17 cellular contexts compared by ENCODE assay signal in genomic region chr6:72206606-72207005, GRCh38.
"Had no signal": no experiment of that assay in that cellular context is flagged by ENCODE, and none has a peak within 500 bp of the region (broad histone marks: within the 10 kb centered on the region; RNA-seq: fewer than 3 reads in every experiment).

No MANE protein-coding gene starts in this region.

- H2AFZ ChIP-seq: hepatocyte had no signal

- H3K9me3 Mint-ChIP-seq: naive thymus-derived CD8-positive, alpha-beta T cell; type B pancreatic cell had no signal

- H3K27me3 ChIP-seq: colonic mucosa, hepatocyte, ovary had no signal

- H3K4me1 ChIP-seq: colonic mucosa had no signal

- H3K79me2 ChIP-seq: hepatocyte had no signal

- H3K27ac Mint-ChIP-seq: naive thymus-derived CD8-positive, alpha-beta T cell; progenitor cell of endocrine pancreas; type B pancreatic cell had no signal

- ATAC-seq: left colon; mucosa of descending colon; naive thymus-derived CD8-positive, alpha-beta T cell; right cardiac atrium had no signal

- H3K36me3 Mint-ChIP-seq: naive thymus-derived CD8-positive, alpha-beta T cell; type B pancreatic cell had no signal

- H3K4me1 Mint-ChIP-seq: naive thymus-derived CD8-positive, alpha-beta T cell had no signal

- H3K27me3 Mint-ChIP-seq: naive thymus-derived CD8-positive, alpha-beta T cell; type B pancreatic cell had no signal

- H3K4me3 Mint-ChIP-seq: naive thymus-derived CD8-positive, alpha-beta T cell; type B pancreatic cell had no signal

- H3K4me3 ChIP-seq: colonic mucosa, hepatocyte, mucosa of descending colon, ovary had no signal

- H3K4me2 ChIP-seq: hepatocyte had no signal

- H3K9me3 ChIP-seq: colonic mucosa, mucosa of descending colon, ovary had no signal

- DNase-seq: colonic mucosa; dermis blood vessel endothelial cell; effector CD4-positive, alpha-beta T cell; foreskin melanocyte; head of caudate nucleus; left colon; mammary epithelial cell; mucosa of descending colon; naive thymus-derived CD8-positive, alpha-beta T cell; ovary; right cardiac atrium; small intestine; stimulated activated CD4-positive, alpha-beta T cell treated with anti-CD3 and anti-CD28 coated beads, Interleukin-2, amount 100 ng/mL, for 48 hours; stimulated activated naive CD4-positive, alpha-beta T cell treated with Interleukin-2 at 50 U/mL for 16 hours had no signal

- H3K36me3 ChIP-seq: colonic mucosa, ovary had no signal

- H3K27ac ChIP-seq: colonic mucosa, hepatocyte, ovary had no signal
